In genomic region chr17:59964455-59965328, GRCh38 we compare ENCODE assay signal across 8 cellular contexts. TPM values are rescaled to one million over a fixed set of nuclear protein-coding genes. Genes with fewer than 3 reads are reported as not detected.
DNase-seq lines count a peak whose midpoint lies in the region; ATAC-seq and TF ChIP-seq lines count a peak whose summit lies in the region.

RNFT1 (minus strand) TSS chr17:59964740; CDS start chr17:59964663, 77 bp downstream.

- H3K79me2 ChIP-seq in Karpas-422 (ENCODE audit: low read length): peaks cover 6% of the 10 kb centered on the region
- no peaks in the 10 kb centered on the region for H3K79me2 ChIP-seq in fibroblast of lung (ENCODE audit: control insufficient read depth, insufficient read depth, low read length)

- H3K9ac ChIP-seq in Karpas-422 (ENCODE audit: low read length): peak within 1 kb of the TSS; percentile 81
- peak within 1 kb of the TSS; percentile 83 for H3K9ac ChIP-seq in fibroblast of lung (ENCODE audit: insufficient read depth, low read length)

- H3K9me2 ChIP-seq in Karpas-422 (replicated peaks; ENCODE audit: insufficient read depth, low read length): no peaks in the 10 kb centered on the region

- H3K27me3 Mint-ChIP-seq in activated T-helper 2 cell treated with anti-CD3 and anti-CD28 coated beads, Interferon-gamma antibody, Interleukin-2, Interleukin-4, amounts not matched to agents 10 μg/mL and 5 μg/mL and 100 μg/mL, durations not matched to agents 14 hours and 24 hours and 36 hours (ENCODE audit: low read depth): no peaks in the 10 kb centered on the region
- H3K27me3 Mint-ChIP-seq in naive thymus-derived CD4-positive, alpha-beta T cell: peaks cover 0 to 5% (median 0%) of the 10 kb centered on the region in 5 donors

- H3K4me1 ChIP-seq in Karpas-422 (ENCODE audit: low read length) (peaks cover 21% of the 10 kb centered on the region), RWPE2 (ENCODE audit: insufficient read depth, poor library complexity, severe bottlenecking) (no peaks in the 10 kb centered on the region), fibroblast of lung (ENCODE audit: control insufficient read depth, extremely low read depth, insufficient read depth, low read length) (peaks cover 6% of the 10 kb centered on the region)
- H3K4me1 ChIP-seq in naive thymus-derived CD4-positive, alpha-beta T cell (ENCODE audit: control insufficient read depth in 2 of 2, insufficient read depth in 2 of 2, low read length in 2 of 2): peaks cover 16 to 18% of the 10 kb centered on the region in 2 donors

- H2AFZ ChIP-seq in Karpas-422 (ENCODE audit: low read length) (peak within 1 kb of the TSS; percentile 94), fibroblast of lung (ENCODE audit: low read length) (peak within 1 kb of the TSS; percentile 99)

- H3K9me3 Mint-ChIP-seq in activated T-helper 2 cell treated with anti-CD3 and anti-CD28 coated beads, Interferon-gamma antibody, Interleukin-2, Interleukin-4, amounts not matched to agents 10 μg/mL and 5 μg/mL and 100 μg/mL, durations not matched to agents 14 hours and 24 hours and 36 hours: no peaks in the 10 kb centered on the region
- H3K9me3 Mint-ChIP-seq in naive thymus-derived CD4-positive, alpha-beta T cell: no peaks in the 10 kb centered on the region
- no peaks in the 10 kb centered on the region for H3K9me3 Mint-ChIP-seq in stimulated activated effector memory CD8-positive, alpha-beta T cell treated with anti-CD3 and anti-CD28 coated beads, Interleukin-12 subunit alpha, Interleukin-12 subunit beta, amount 100 ng/mL, for 72 hours

- CTCF ChIA-PET in naive thymus-derived CD4-positive, alpha-beta T cell (lab: Charles Lee): interaction anchor here (0.6 kb wide), 1 partner anchor 129 kb away, joined by 3 read pairs; no protein-coding TSS in a partner anchor

- intact Hi-C loops in activated T-helper 2 cell treated with anti-CD3 and anti-CD28 coated beads, Interferon-gamma antibody, Interleukin-2, Interleukin-4, amounts not matched to agents 10 μg/mL and 5 μg/mL and 100 μg/mL, durations not matched to agents 14 hours and 24 hours and 36 hours (cut with micrococcal nuclease): loop anchor here (1.0 to 5.0 kb wide), 3 partner anchors 72 to 257 kb away; partner anchors contain the start of genes PTRH2, RPS6KB1, TUBD1 and VMP1
- intact Hi-C loops in naive thymus-derived CD4-positive, alpha-beta T cell (cut with micrococcal nuclease): loop anchor here (1.0 to 5.0 kb wide), 9 partner anchors 71 to 1446 kb away; partner anchors contain the start of genes RPS6KB1 (in 2 of the 2), HEATR6 (in 1 of the 2), PRR11 (in 1 of the 2) and PTRH2 (in 1 of the 2)

- H3K36me3 ChIP-seq in Karpas-422 (ENCODE audit: insufficient read depth, low read length): no peaks in the 10 kb centered on the region
- H3K36me3 ChIP-seq in RWPE2 (ENCODE audit: low read depth): peaks cover 9% of the 10 kb centered on the region
- H3K36me3 ChIP-seq in fibroblast of lung (ENCODE audit: control insufficient read depth, insufficient read depth, low read length): no peaks in the 10 kb centered on the region
- H3K36me3 ChIP-seq in naive thymus-derived CD4-positive, alpha-beta T cell (ENCODE audit: control insufficient read depth in 2 of 3, insufficient read depth in 3 of 3, low read length in 3 of 3): peaks cover 0 to 9% (median 0%) of the 10 kb centered on the region in 3 experiments

- H3K27ac Mint-ChIP-seq in activated T-helper 2 cell treated with anti-CD3 and anti-CD28 coated beads, Interferon-gamma antibody, Interleukin-2, Interleukin-4, amounts not matched to agents 10 μg/mL and 5 μg/mL and 100 μg/mL, durations not matched to agents 14 hours and 24 hours and 36 hours: peak within 1 kb of the TSS; percentile 96
- peak within 1 kb of the TSS; percentile 88 to 99 (median 94) for H3K27ac Mint-ChIP-seq in naive thymus-derived CD4-positive, alpha-beta T cell
- H3K27ac Mint-ChIP-seq in stimulated activated effector memory CD8-positive, alpha-beta T cell treated with anti-CD3 and anti-CD28 coated beads, Interleukin-12 subunit alpha, Interleukin-12 subunit beta, amount 100 ng/mL, for 72 hours: peak within 1 kb of the TSS; percentile 94

- H3K4me3 Mint-ChIP-seq in activated T-helper 2 cell treated with anti-CD3 and anti-CD28 coated beads, Interferon-gamma antibody, Interleukin-2, Interleukin-4, amounts not matched to agents 10 μg/mL and 5 μg/mL and 100 μg/mL, durations not matched to agents 14 hours and 24 hours and 36 hours (ENCODE audit: low read depth): peak within 1 kb of the TSS; percentile 91
- H3K4me3 Mint-ChIP-seq in naive thymus-derived CD4-positive, alpha-beta T cell: peak within 1 kb of the TSS; percentile 86 to 99 (median 94)
- peak within 1 kb of the TSS; percentile 86 for H3K4me3 Mint-ChIP-seq in stimulated activated effector memory CD8-positive, alpha-beta T cell treated with anti-CD3 and anti-CD28 coated beads, Interleukin-12 subunit alpha, Interleukin-12 subunit beta, amount 100 ng/mL, for 72 hours

- ATAC-seq in GM21619 (IDR thresholded peaks at IDR 0.05; ENCODE audit: unreplicated experiment): peak; percentile 69
- ATAC-seq in RWPE2 (ENCODE audit: low read depth): peak; percentile 80
- ATAC-seq in naive thymus-derived CD4-positive, alpha-beta T cell: peak; percentile 97
- peak; percentile 90 for ATAC-seq in stimulated activated effector memory CD8-positive, alpha-beta T cell treated with anti-CD3 and anti-CD28 coated beads, Interleukin-12 subunit alpha, Interleukin-12 subunit beta, amount 100 ng/mL, for 72 hours

- H3K27me3 ChIP-seq in Karpas-422 (ENCODE audit: low read length) (no peaks in the 10 kb centered on the region), RWPE2 (ENCODE audit: insufficient read depth, poor library complexity, severe bottlenecking) (no peaks in the 10 kb centered on the region), fibroblast of lung (ENCODE audit: control insufficient read depth, insufficient read depth, low read length) (no peaks in the 10 kb centered on the region)
- H3K27me3 ChIP-seq in naive thymus-derived CD4-positive, alpha-beta T cell (ENCODE audit: control insufficient read depth in 2 of 2, insufficient read depth in 2 of 2, low read length in 2 of 2): no peaks in the 10 kb centered on the region

- peak within 1 kb of the TSS; percentile 97 for H3K4me2 ChIP-seq in Karpas-422 (ENCODE audit: low read depth, low read length, poor library complexity, severe bottlenecking)
- H3K4me2 ChIP-seq in fibroblast of lung (ENCODE audit: extremely low read depth, insufficient read depth, low read length): peak within 1 kb of the TSS; percentile 99

- peak within 1 kb of the TSS; percentile 91 for H3K4me3 ChIP-seq in Karpas-422 (ENCODE audit: low read length)
- H3K4me3 ChIP-seq in RWPE2 (ENCODE audit: severe bottlenecking): peak within 1 kb of the TSS; percentile 81
- H3K4me3 ChIP-seq in fibroblast of lung (replicated peaks in 1 of 4; ENCODE audit: control extremely low read depth in 1 of 4, insufficient read depth in 1 of 4, low read depth in 3 of 4, low read length in 4 of 4): peak within 1 kb of the TSS; percentile 72 to 96 (median 92)
- H3K4me3 ChIP-seq in naive thymus-derived CD4-positive, alpha-beta T cell (ENCODE audit: low read length): peak within 1 kb of the TSS; percentile 92

- POLR2A ChIA-PET in naive thymus-derived CD4-positive, alpha-beta T cell (lab: Charles Lee): interaction anchor here (0.6 to 2.2 kb wide), 5 partner anchors 14 to 345 kb away, joined by 3 to 20 read pairs (median 4); partner anchors contain the start of genes CLTC, RPS6KB1 and TUBD1

- TF ChIP-seq CTCF in RWPE2 (IDR thresholded peaks at IDR 0.05; ENCODE audit: poor library complexity, severe bottlenecking): no peak
- no peak for TF ChIP-seq CTCF in fibroblast of lung (conservative IDR thresholded peaks at IDR 0.05 in 1 of 2, IDR thresholded peaks at IDR 0.05 in 1 of 2; ENCODE audit: low read depth in 1 of 2, low read length in 2 of 2)

- peaks cover 19% of the 10 kb centered on the region for H3K4me1 Mint-ChIP-seq in activated T-helper 2 cell treated with anti-CD3 and anti-CD28 coated beads, Interferon-gamma antibody, Interleukin-2, Interleukin-4, amounts not matched to agents 10 μg/mL and 5 μg/mL and 100 μg/mL, durations not matched to agents 14 hours and 24 hours and 36 hours (ENCODE audit: low read depth)
- H3K4me1 Mint-ChIP-seq in naive thymus-derived CD4-positive, alpha-beta T cell: peaks cover 16 to 32% (median 23%) of the 10 kb centered on the region in 7 donors
- peaks cover 16% of the 10 kb centered on the region for H3K4me1 Mint-ChIP-seq in stimulated activated effector memory CD8-positive, alpha-beta T cell treated with anti-CD3 and anti-CD28 coated beads, Interleukin-12 subunit alpha, Interleukin-12 subunit beta, amount 100 ng/mL, for 72 hours

- DNase-seq in DMS 273 (lab: John Stamatoyannopoulos, UW; ENCODE audit: unreplicated experiment): peak; percentile 98
- peak; percentile 96 for DNase-seq in Karpas-422
- DNase-seq in RWPE2 (ENCODE audit: low spot score): peak; percentile 91
- peak; percentile 85 for DNase-seq in activated T-helper 2 cell treated with anti-CD3 and anti-CD28 coated beads, Interferon-gamma antibody, Interleukin-2, Interleukin-4, amounts not matched to agents 10 μg/mL and 5 μg/mL and 100 μg/mL, durations not matched to agents 14 hours and 24 hours and 36 hours (ENCODE audit: low spot score)
- DNase-seq in fibroblast of lung (ENCODE audit: low read depth in 2 of 2): peak; percentile 79 to 81
- peak; percentile 78 to 97 (median 88) for DNase-seq in naive thymus-derived CD4-positive, alpha-beta T cell
- DNase-seq in stimulated activated effector memory CD8-positive, alpha-beta T cell treated with anti-CD3 and anti-CD28 coated beads, Interleukin-12 subunit alpha, Interleukin-12 subunit beta, amount 100 ng/mL, for 72 hours (ENCODE audit: low spot score in 2 of 2): peak; percentile 89 to 95

- no peaks in the 10 kb centered on the region for H3K9me3 ChIP-seq in Karpas-422 (ENCODE audit: low read length)
- H3K9me3 ChIP-seq in RWPE2 (ENCODE audit: severe bottlenecking): no peaks in the 10 kb centered on the region
- H3K9me3 ChIP-seq in fibroblast of lung (ENCODE audit: control insufficient read depth, insufficient read depth, low read depth, low read length): no peaks in the 10 kb centered on the region
- no peaks in the 10 kb centered on the region for H3K9me3 ChIP-seq in naive thymus-derived CD4-positive, alpha-beta T cell (ENCODE audit: control insufficient read depth in 2 of 3, low read length in 3 of 3)

- H4K20me1 ChIP-seq in Karpas-422 (ENCODE audit: insufficient read depth, low read depth, low read length): no peaks in the 10 kb centered on the region
- H4K20me1 ChIP-seq in fibroblast of lung (ENCODE audit: control insufficient read depth, extremely low read depth, insufficient read depth, low read length): no peaks in the 10 kb centered on the region

- peaks cover 24% of the 10 kb centered on the region for H3K36me3 Mint-ChIP-seq in activated T-helper 2 cell treated with anti-CD3 and anti-CD28 coated beads, Interferon-gamma antibody, Interleukin-2, Interleukin-4, amounts not matched to agents 10 μg/mL and 5 μg/mL and 100 μg/mL, durations not matched to agents 14 hours and 24 hours and 36 hours (ENCODE audit: low read depth)
- peaks cover 0 to 3% (median 0%) of the 10 kb centered on the region in 5 donors for H3K36me3 Mint-ChIP-seq in naive thymus-derived CD4-positive, alpha-beta T cell
- H3K36me3 Mint-ChIP-seq in stimulated activated effector memory CD8-positive, alpha-beta T cell treated with anti-CD3 and anti-CD28 coated beads, Interleukin-12 subunit alpha, Interleukin-12 subunit beta, amount 100 ng/mL, for 72 hours: peaks cover 34% of the 10 kb centered on the region

- H3K27ac ChIP-seq in Karpas-422 (ENCODE audit: low read length) (peak within 1 kb of the TSS; percentile 34), RWPE2 (ENCODE audit: poor library complexity, severe bottlenecking) (peak within 1 kb of the TSS; percentile 27), fibroblast of lung (ENCODE audit: insufficient read depth, low read length) (peak within 1 kb of the TSS; percentile 80)
- H3K27ac ChIP-seq in naive thymus-derived CD4-positive, alpha-beta T cell (ENCODE audit: low read depth, low read length): peak within 1 kb of the TSS; percentile 84

RNA-seq across cellular contexts. Expression of gene RNFT1, which starts in this region (rescaled TPM):
- total RNA-seq in Karpas-422 (2014; rRNA removed; shearing (Covaris generic); ENCODE audit: low replicate concordance): 16.4 and 33.9 TPM in 2 replicates
- total RNA-seq in activated T-helper 2 cell treated with anti-CD3 and anti-CD28 coated beads, Interferon-gamma antibody, Interleukin-2, Interleukin-4, amounts not matched to agents 10 μg/mL and 5 μg/mL and 100 μg/mL, durations not matched to agents 14 hours and 24 hours and 36 hours: 32.7 TPM in 2 replicates
- total RNA-seq in fibroblast of lung: 13.4 and 13.9 TPM in 2 replicates
- 12.2 and 14.8 TPM in 2 replicates for polyA plus RNA-seq in fibroblast of lung
- 6.8 and 9.6 TPM in 2 replicates for polyA plus RNA-seq in fibroblast of lung (2012)
- 3.7 and 8.0 TPM in 2 replicates for polyA minus RNA-seq in fibroblast of lung (ENCODE audit: low replicate concordance)
- 10 to 100 TPM; 22.8 to 45.8 (median 33.1) TPM for total RNA-seq in naive thymus-derived CD4-positive, alpha-beta T cell
- 10 to 100 TPM; 26.3 to 31.6 TPM for polyA plus RNA-seq in naive thymus-derived CD4-positive, alpha-beta T cell

Comparison
In these comparisons a context has a peak if more than half of its experiments do, and no peak if none do; other contexts are left out.
1. Peak in every context shown above with its lines: DNase-seq, ATAC-seq, H3K4me3 ChIP-seq and H3K27ac ChIP-seq.
2. H3K27ac ChIP-seq: peak in every context shown above with its lines; median percentile 84 in naive thymus-derived CD4-positive, alpha-beta T cell; 80 in fibroblast of lung; 34 in Karpas-422; 27 in RWPE2.